Comparison of ENCODE assay signal across 8 cellular contexts in the genomic region with DNA sequence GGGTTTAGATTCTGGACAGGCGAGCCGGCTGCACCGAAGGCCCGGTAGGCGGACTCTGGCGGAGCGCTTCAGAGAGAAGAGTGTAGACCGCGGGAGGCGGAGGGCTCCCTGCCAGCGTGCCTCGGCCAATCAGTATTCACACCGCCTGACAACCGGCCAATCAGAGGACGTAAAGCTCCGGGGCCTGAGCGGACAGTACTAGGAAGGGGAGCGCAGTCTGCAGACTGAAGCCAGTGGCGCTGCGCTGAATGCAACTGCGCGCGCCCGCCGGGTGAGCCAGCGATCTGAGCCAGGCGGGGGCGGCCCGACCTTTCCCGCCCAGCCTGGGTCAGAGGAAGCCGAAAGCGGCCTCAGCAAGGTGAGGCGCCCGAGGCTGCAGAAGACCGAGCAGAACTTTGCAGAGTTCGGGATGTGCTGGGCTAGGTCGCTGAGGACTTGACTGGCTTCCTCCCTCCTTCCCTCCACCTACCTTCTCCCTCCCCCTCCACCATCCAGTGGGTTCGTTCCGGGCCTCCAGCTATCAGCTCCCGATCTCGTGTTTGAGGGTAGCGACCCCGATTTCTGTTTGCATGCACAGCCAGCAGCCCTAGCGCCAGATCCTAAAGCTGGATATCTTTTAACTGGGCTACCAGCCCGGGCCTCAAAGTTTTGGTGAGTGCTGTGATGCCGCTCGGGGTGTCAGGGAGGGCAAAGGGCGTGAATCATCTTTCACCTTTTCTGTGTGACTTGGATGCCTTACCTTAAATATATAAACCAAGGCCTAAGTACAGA. TPM values are rescaled to one million over a fixed set of nuclear protein-coding genes. Genes with fewer than 3 reads are reported as not detected.
A peak's percentile ranks its signal among the peaks of the same experiment; 100 is the strongest.
DNase-seq lines count a peak whose midpoint lies in the region; ATAC-seq, FAIRE-seq and TF ChIP-seq lines count a peak whose summit lies in the region.

Gene DMRT2 (plus strand): TSS at position 233 of the 771 bp plus-strand sequence. CDS start 1,257 bp downstream, outside the sequence.

- no peak for TF ChIP-seq EP300 in K562 (IDR thresholded peaks at IDR 0.05; ENCODE audit: low read length)

- H4K20me1 ChIP-seq in H9 (ENCODE audit: control insufficient read depth, insufficient read depth, insufficient read length) (no peaks in the 10 kb centered on the region), K562 (replicated peaks; ENCODE audit: control insufficient read depth, insufficient read depth, low read length) (no peaks in the 10 kb centered on the region)

- H4K91ac ChIP-seq in H9 (ENCODE audit: insufficient read length, low read depth, low read length) = no peak within 1 kb of the TSS

- H2AK5ac ChIP-seq in H9 (ENCODE audit: insufficient read length, low read length) = no peak within 1 kb of the TSS

- no peaks in the 10 kb centered on the region for H3K36me3 ChIP-seq in K562 (ENCODE audit: control insufficient read depth, insufficient read depth, low read length)

- no TSS peak for BruUV-seq in K562 (replicated peaks; lab: Mats Ljungman, UMichigan)

- H3T11ph ChIP-seq in H9 (ENCODE audit: low read length) = no peak within 1 kb of the TSS

- H3K9me3 ChIP-seq in H9 (ENCODE audit: control insufficient read depth, low read depth, low read length) = no peaks in the 10 kb centered on the region
- H3K9me3 ChIP-seq in K562 (replicated peaks; ENCODE audit: control insufficient read depth, insufficient read depth, low read depth, low read length) = no peaks in the 10 kb centered on the region

- H3K9me3 Mint-ChIP-seq in H9 = peaks cover 2 to 23% of the 10 kb centered on the region in 2 experiments; a peak in 4 of 5 replicates

- H3K4me3 Mint-ChIP-seq in H9 = peak within 1 kb of the TSS; percentile 56 to 79

- FAIRE-seq in K562 (lab: Jason Lieb, UNC) = no peak

- TF ChIP-seq CTCF in H9 (conservative IDR thresholded peaks at IDR 0.05) = no peak
- no peak for TF ChIP-seq CTCF in K562 (IDR thresholded peaks at IDR 0.05 in 2 of 3, conservative IDR thresholded peaks at IDR 0.05 in 1 of 3; ENCODE audit: insufficient read depth in 2 of 3, low read depth in 1 of 3, low read length in 3 of 3)

- peaks cover 0 to 3% (median 0%) of the 10 kb centered on the region in 3 experiments; a peak in 2 of 7 replicates for H3K36me3 Mint-ChIP-seq in H9 (ENCODE audit: insufficient read depth in 1 of 3, low read depth in 3 of 3)

- POLR2A ChIA-PET in K562 (lab: Yijun Ruan, JAX) = interaction anchor here (0.8 kb wide), 1 partner anchor 11 kb away, joined by 4 read pairs; no protein-coding TSS in a partner anchor

- no peak within 1 kb of the TSS for H3K4me3 ChIP-seq in K562

- H2BK12ac ChIP-seq in H9 (ENCODE audit: insufficient read length, low read depth, low read length) = no peak within 1 kb of the TSS

- TF ChIP-seq POLR2A in K562 (conservative IDR thresholded peaks at IDR 0.05) = no peak

- H4K8ac ChIP-seq in H9 (replicated peaks; ENCODE audit: insufficient read length, low read depth, low read length) = no peak within 1 kb of the TSS

- H3K4ac ChIP-seq in H9 (ENCODE audit: low read depth, low read length) = no peak within 1 kb of the TSS

- ATAC-seq in K562 (peak; percentile 88), GM21723 (IDR thresholded peaks at IDR 0.05; ENCODE audit: unreplicated experiment) (no peak)

- H3K4me1 ChIP-seq in H9 (ENCODE audit: insufficient read depth, low read length) = no peaks in the 10 kb centered on the region
- no peaks in the 10 kb centered on the region; a peak in 1 of 5 replicates for H3K4me1 ChIP-seq in K562 (replicated peaks in 1 of 2; ENCODE audit: control insufficient read depth in 2 of 2, insufficient read depth in 2 of 2, low read length in 2 of 2)

- CTCF ChIA-PET in K562 (lab: Yijun Ruan, JAX; ENCODE audit: low intra/inter-chr PET ratio) = no interaction called here

- no peaks in the 10 kb centered on the region for H3K79me1 ChIP-seq in H9 (ENCODE audit: insufficient read depth, low read depth, low read length, poor library complexity, severe bottlenecking)

- H3K9ac ChIP-seq in H9 (ENCODE audit: extremely low read depth, insufficient read length, low read length) (no peak within 1 kb of the TSS), K562 (ENCODE audit: insufficient read depth in 1 of 2, low read depth in 2 of 2, low read length in 2 of 2) (no peak within 1 kb of the TSS)

- no peak within 1 kb of the TSS for H3K14ac ChIP-seq in H9 (ENCODE audit: insufficient read depth, low read length)

- no peak within 1 kb of the TSS for H2AFZ ChIP-seq in H9 (ENCODE audit: low read length)
- H2AFZ ChIP-seq in K562 (ENCODE audit: low read depth, low read length) = no peak within 1 kb of the TSS

- no peak for TF ChIP-seq RAD21 in K562 (CRISPR knock-in tag; conservative IDR thresholded peaks at IDR 0.05 in 1 of 2, IDR thresholded peaks at IDR 0.05 in 1 of 2)

- H3K4me1 Mint-ChIP-seq in H9 = peaks cover 16 to 54% of the 10 kb centered on the region in 2 experiments

- in situ Hi-C loops in K562 (cut with MboI) = no loop called here

- intact Hi-C loops in K562 (cut with micrococcal nuclease) = no loop called here
- intact Hi-C loops in posterior vena cava (cut with DNase I) = no loop called here

- no peak within 1 kb of the TSS for H2BK15ac ChIP-seq in H9 (ENCODE audit: low read depth, low read length)

- H2BK5ac ChIP-seq in H9 (ENCODE audit: insufficient read length, low read length) = no peak within 1 kb of the TSS

- H3K4me2 ChIP-seq in H9 (ENCODE audit: insufficient read depth, insufficient read length, low read length) (peak within 1 kb of the TSS; percentile 27), K562 (ENCODE audit: insufficient read depth, low read length) (no peak within 1 kb of the TSS)

- H3K79me2 ChIP-seq in H9 (ENCODE audit: insufficient read depth, low read length) = no peaks in the 10 kb centered on the region
- no peaks in the 10 kb centered on the region for H3K79me2 ChIP-seq in K562 (ENCODE audit: control insufficient read depth, insufficient read depth, low read length)

- peaks cover 98% of the 10 kb centered on the region for H3K27me3 Mint-ChIP-seq in H9 (ENCODE audit: low read depth)

- DNase-seq in DMS114 treated with DMSO at 0.1 percent for 48 hours (lab: John Stamatoyannopoulos, UW; ENCODE audit: unreplicated experiment) (peak; percentile 82), H9 (peak; percentile 80), NCI-H2227 (lab: John Stamatoyannopoulos, UW; ENCODE audit: unreplicated experiment) (peak; percentile 55), K562 (ENCODE audit: extremely low read depth in 1 of 4, low spot score in 3 of 4) (peak; percentile 23 to 43 (median 35)), hepatic stellate cell (ENCODE audit: low spot score) (peak; percentile 45), posterior vena cava (ENCODE audit: low spot score) (peak; percentile 90), GDM1 (lab: John Stamatoyannopoulos, UW) (no peak)

- no peaks in the 10 kb centered on the region for H3K9me1 ChIP-seq in K562 (ENCODE audit: control insufficient read depth, insufficient read depth, low read length)

- WGBS in H9 (ENCODE audit: extremely low coverage, insufficient read length, low lambda C conversion rate) = no CpG with 5 or more reads among the region's 48 CpGs
- WGBS in K562 (ENCODE audit: insufficient coverage, low coverage, missing lambda C conversion rate) = 2% methylated on average over 20 of the region's 48 CpGs

- H3K27me3 ChIP-seq in H9 (ENCODE audit: insufficient read depth, low read length) (peaks cover 77% of the 10 kb centered on the region), K562 (ENCODE audit: control insufficient read depth in 2 of 2, insufficient read depth in 2 of 2, low read length in 2 of 2) (peaks cover 0 to 39% of the 10 kb centered on the region in 2 experiments; a peak in 4 of 5 replicates)

- H3K56ac ChIP-seq in H9 (ENCODE audit: insufficient read length, low read depth, low read length) = no peak within 1 kb of the TSS

- no peak within 1 kb of the TSS for H2BK120ac ChIP-seq in H9 (ENCODE audit: low read depth, low read length, poor library complexity, severe bottlenecking)

- H3K27ac Mint-ChIP-seq in H9 = peak within 1 kb of the TSS in 1 of 3 experiments; percentile 42; a peak in 3 of 7 replicates

- no peak within 1 kb of the TSS for H3K18ac ChIP-seq in H9 (ENCODE audit: insufficient read length, low read depth, low read length)

- no peak within 1 kb of the TSS for H2BK20ac ChIP-seq in H9 (ENCODE audit: low read depth, low read length, poor library complexity, severe bottlenecking)

- no peaks in the 10 kb centered on the region for H3K23me2 ChIP-seq in H9 (ENCODE audit: insufficient read length, low read depth, low read length, poor library complexity, severe bottlenecking)

- H3K27ac ChIP-seq in H9 (ENCODE audit: insufficient read length, low read depth, low read length) (no peak within 1 kb of the TSS), K562 (ENCODE audit: extremely low read depth, low read depth, low read length) (no peak within 1 kb of the TSS)

- H3K23ac ChIP-seq in H9 (ENCODE audit: insufficient read length, low read depth, low read length) = no peak within 1 kb of the TSS

- H4K5ac ChIP-seq in H9 (ENCODE audit: insufficient read length, low read depth, low read length) = no peak within 1 kb of the TSS

RNA-seq across cellular contexts. Expression of gene DMRT2, which starts in this region (rescaled TPM):
- total RNA-seq in H9 (2021) = not detected in 2 replicates
- not detected in 2 replicates for total RNA-seq in K562 (2011; cell fraction: chromatin; rRNA removed; ENCODE audit: low replicate concordance)
- total RNA-seq in K562 (2011; cell fraction: nucleolus; rRNA removed) = not detected in 2 replicates
- not detected in 2 replicates for total RNA-seq in K562 (2011; cell fraction: nucleoplasm; rRNA removed)
- total RNA-seq in K562 (2014; rRNA removed) = not detected in 2 replicates
- total RNA-seq in K562 (2014; rRNA removed; fragmentation: Illumina TruSeq; extraction: Trizol) = not detected in 2 replicates
- total RNA-seq in K562 (2015; rRNA removed; fragmentation: Illumina TruSeq; extraction: Trizol) = not detected in 2 replicates
- total RNA-seq in K562 (2021) = not detected in 2 replicates
- not detected in 2 replicates for polyA plus RNA-seq in K562 (2011; rRNA removed)
- not detected in 2 replicates for polyA plus RNA-seq in K562 (2011; cell fraction: cytosol; rRNA removed)
- not detected in 2 replicates for polyA plus RNA-seq in K562 (2011; cell fraction: nucleus; rRNA removed)
- not detected in 2 replicates for polyA plus RNA-seq in K562 (2012)
- polyA plus RNA-seq in K562 (2014; fragmentation: Illumina TruSeq; extraction: Trizol) = not detected in 2 replicates
- polyA plus RNA-seq in K562 (2014; fragmentation: Nextera tagmentation; extraction: Ambion mirVana) = not detected
- not detected in 2 replicates for polyA plus RNA-seq in K562 (2014; rRNA removed)
- not detected in 2 replicates for polyA minus RNA-seq in K562 (2011; rRNA and poly(A)+ RNA removed)
- polyA minus RNA-seq in K562 (2011; cell fraction: cytosol; rRNA and poly(A)+ RNA removed) = not detected in 2 replicates
- polyA minus RNA-seq in K562 (2011; cell fraction: nucleus; rRNA and poly(A)+ RNA removed) = not detected in 2 replicates
- under 1 TPM; 0.24 to 0.93 TPM for total RNA-seq in posterior vena cava

Comparison
In these comparisons a context has a peak if more than half of its experiments do, and no peak if none do; other contexts are left out.
1. Peak in DNase-seq and H3K4me2 ChIP-seq in H9; RNA of the gene not detected or under 1 TPM.
2. Peak in DNase-seq and ATAC-seq in K562; RNA of the gene not detected or under 1 TPM.
3. Peak in DNase-seq in posterior vena cava; RNA of the gene not detected or under 1 TPM.